17 cellular contexts compared by ENCODE assay signal in genomic region chr4:12393631-12394262, GRCh38.
A peak's percentile ranks its signal among the peaks of the same experiment; 100 is the strongest.
DNase-seq lines count a peak whose midpoint lies in the region; ATAC-seq, FAIRE-seq and TF ChIP-seq lines count a peak whose summit lies in the region.
"Had no signal": no experiment of that assay in that cellular context is flagged by ENCODE, and none has a peak within 500 bp of the region (broad histone marks: within the 10 kb centered on the region; RNA-seq: fewer than 3 reads in every experiment).

No MANE protein-coding gene starts in this region.

- DNase-seq in DMS53 treated with DMSO at 0.1 percent for 48 hours (lab: John Stamatoyannopoulos, UW; ENCODE audit: unreplicated experiment) = peak; percentile 24
- DNase-seq in MM.1S = peak; percentile 18
- DNase-seq in fibroblast of pulmonary artery (ENCODE audit: low read depth) = peak; percentile 59
- DNase-seq in GM19239 (ENCODE audit: insufficient read length, low spot score) = no peak
- DNase-seq in kidney glomerular epithelial cell (lab: John Stamatoyannopoulos, UW) = no peak
- DNase-seq: ACHN, H9, NCI-H1417 treated with DMSO at 0.1 percent for 48 hours, NCI-H187 treated with DMSO at 0.1 percent for 48 hours, NCI-H2227 treated with DMSO at 0.1 percent for 48 hours, NCI-H510A treated with DMSO at 0.1 percent for 48 hours, NCI-H774 had no signal

- H3K9me3 ChIP-seq in MM.1S (replicated peaks; ENCODE audit: insufficient read depth, low read length) = no peaks in the 10 kb centered on the region

- no peaks in the 10 kb centered on the region for H3K4me1 ChIP-seq in MM.1S (ENCODE audit: low read length)
- no peaks in the 10 kb centered on the region for H3K4me1 ChIP-seq in rectal smooth muscle tissue (ENCODE audit: control insufficient read depth, insufficient read depth, low read length)

- TF ChIP-seq CTCF in MM.1S (IDR thresholded peaks at IDR 0.05; ENCODE audit: low read length) = no peak
- no peak for TF ChIP-seq CTCF in fibroblast of pulmonary artery (IDR thresholded peaks at IDR 0.05; ENCODE audit: low read length, missing control alignments)

- no peak overlapping the region for H3K27ac ChIP-seq in MM.1S (ENCODE audit: low read length)
- H3K27ac ChIP-seq in rectal smooth muscle tissue (ENCODE audit: low read depth, low read length) = peak overlapping the region; percentile 37
- H3K27ac ChIP-seq: C4-2B, KMS-11 had no signal

- H3K36me3 ChIP-seq in MM.1S (replicated peaks; ENCODE audit: insufficient read depth, low read length) = no peaks in the 10 kb centered on the region
- no peaks in the 10 kb centered on the region for H3K36me3 ChIP-seq in rectal smooth muscle tissue (ENCODE audit: control insufficient read depth, insufficient read depth, low read length)

- no peaks in the 10 kb centered on the region for H3K79me2 ChIP-seq in MM.1S (ENCODE audit: low read length)

- no peak overlapping the region for H3K9ac ChIP-seq in MM.1S (ENCODE audit: low read length)
- H3K9ac ChIP-seq in rectal smooth muscle tissue (ENCODE audit: low read length) = no peak overlapping the region
- H3K9ac ChIP-seq: KMS-11 had no signal

- no peaks in the 10 kb centered on the region for H3K9me2 ChIP-seq in MM.1S (replicated peaks; ENCODE audit: insufficient read depth, low read length)

- no peaks in the 10 kb centered on the region for H3K27me3 ChIP-seq in MM.1S (replicated peaks; ENCODE audit: insufficient read depth, low read length)
- H3K27me3 ChIP-seq in rectal smooth muscle tissue (ENCODE audit: control insufficient read depth, insufficient read depth, low read length) = no peaks in the 10 kb centered on the region

- ATAC-seq in HG03469 (IDR thresholded peaks at IDR 0.05; ENCODE audit: unreplicated experiment) = no peak

- no peak overlapping the region for H3K4me3 ChIP-seq in MM.1S (ENCODE audit: low read length)
- H3K4me3 ChIP-seq in fibroblast of pulmonary artery (replicated peaks; ENCODE audit: low read depth, low read length) = no peak overlapping the region
- H3K4me3 ChIP-seq in rectal smooth muscle tissue (ENCODE audit: low read length) = no peak overlapping the region

- no peak overlapping the region for H2AFZ ChIP-seq in MM.1S (ENCODE audit: low read length)

- no peaks in the 10 kb centered on the region for H3F3A ChIP-seq in MM.1S (ENCODE audit: insufficient read depth, low read length)

- no peaks in the 10 kb centered on the region for H4K20me1 ChIP-seq in MM.1S (ENCODE audit: insufficient read depth, low read length)

- no peak for FAIRE-seq in GM19239 (lab: Jason Lieb, UNC)
- FAIRE-seq: G401.6 had no signal

- H3K4me2 ChIP-seq in MM.1S (ENCODE audit: low read depth, low read length) = no peak overlapping the region
- H3K4me2 ChIP-seq: KMS-11 had no signal

Comparison
In these comparisons a context has a peak if more than half of its experiments do, and no peak if none do; other contexts are left out.
1. DNase-seq: peak in DMS53 treated with DMSO at 0.1 percent for 48 hours (single experiment), MM.1S (single experiment) and fibroblast of pulmonary artery (single experiment); none in GM19239 (single experiment) and kidney glomerular epithelial cell (single experiment).